10 cellular contexts compared by ENCODE assay signal in genomic region chr6:36829919-36830544, GRCh38. TPM values are rescaled to one million over a fixed set of nuclear protein-coding genes. Genes with fewer than 3 reads are reported as not detected.
DNase-seq lines count a peak whose midpoint lies in the region; ATAC-seq and TF ChIP-seq lines count a peak whose summit lies in the region.
"Had no signal": no experiment of that assay in that cellular context is flagged by ENCODE, and none has a peak within 500 bp of the region (broad histone marks: within the 10 kb centered on the region; RNA-seq: fewer than 3 reads in every experiment).

No MANE protein-coding gene starts in this region.

- no peaks in the 10 kb centered on the region for H3K27me3 ChIP-seq in liver (ENCODE audit: control insufficient read depth in 4 of 4, insufficient read depth in 4 of 4, low read length in 3 of 4)
- H3K27me3 ChIP-seq in thyroid gland = no peaks in the 10 kb centered on the region

- WGBS in liver = 31% methylated on average over 11 of the region's 11 CpGs
- 19 to 25% methylated on average over 10 to 11 of the region's 11 CpGs for WGBS in thyroid gland, 2 donors

- no peak overlapping the region for H3K27ac Mint-ChIP-seq in Calu3 (ENCODE audit: unreplicated experiment)
- H3K27ac Mint-ChIP-seq: activated CD4-positive, alpha-beta T cell treated with anti-CD3 and anti-CD28 coated beads for 36 hours had no signal

- H3K36me3 ChIP-seq in liver (ENCODE audit: control insufficient read depth in 4 of 4, insufficient read depth in 3 of 4, low read depth in 1 of 4, low read length in 3 of 4) (no peaks in the 10 kb centered on the region), thyroid gland (no peaks in the 10 kb centered on the region)

- H3K27ac ChIP-seq in liver (ENCODE audit: low read depth in 1 of 2, low read length in 2 of 2) = no peak overlapping the region
- peak overlapping the region; percentile 19 to 27 (median 22) for H3K27ac ChIP-seq in thyroid gland

- TF ChIP-seq CTCF in liver (IDR thresholded peaks at IDR 0.05; ENCODE audit: low read depth, low read length, missing input control) (no peak), thyroid gland (IDR thresholded peaks at IDR 0.05) (no peak), Calu3 (IDR thresholded peaks at IDR 0.05; ENCODE audit: unreplicated experiment) (no peak)

- TF ChIP-seq RAD21 in liver (IDR thresholded peaks at IDR 0.05) = no peak

- H3K36me3 Mint-ChIP-seq in Calu3 (ENCODE audit: insufficient read depth, unreplicated experiment) = no peaks in the 10 kb centered on the region

- no peaks in the 10 kb centered on the region for H3K9me3 Mint-ChIP-seq in Calu3 (ENCODE audit: low read depth, unreplicated experiment)

- peaks cover 23% of the 10 kb centered on the region for H3K27me3 Mint-ChIP-seq in Calu3 (ENCODE audit: unreplicated experiment)

- intact Hi-C loops in thyroid gland (cut with DNase I) = no loop called here
- intact Hi-C loops in Calu3 (cut with micrococcal nuclease; ENCODE audit: unreplicated experiment) = no loop called here

- TF ChIP-seq POLR2A in thyroid gland (IDR thresholded peaks at IDR 0.05) = no peak

- DNase-seq in NCI-H1092 treated with DMSO at 0.1 percent for 48 hours (lab: John Stamatoyannopoulos, UW) (peak; percentile 83), T47D (ENCODE audit: low read depth in 1 of 2, low spot score in 1 of 2) (peak; percentile 26 to 61), thyroid gland (peak; percentile 90 to 93), Calu3 (no peak), SHP77 (lab: John Stamatoyannopoulos, UW) (no peak), H4 (ENCODE audit: low spot score) (no peak)
- DNase-seq: activated CD4-positive, alpha-beta T cell treated with anti-CD3 and anti-CD28 coated beads for 36 hours had no signal

- H3K4me1 ChIP-seq in liver (ENCODE audit: control insufficient read depth in 4 of 4, insufficient read depth in 4 of 4, low read length in 3 of 4) = peaks cover 0 to 10% (median 7%) of the 10 kb centered on the region in 4 donors
- peaks cover 8 to 30% of the 10 kb centered on the region in 2 donors for H3K4me1 ChIP-seq in thyroid gland

- CTCF ChIA-PET in Calu3 (lab: Charles Lee) = interaction anchor here (0.6 to 1.1 kb wide), 2 partner anchors 18 to 559 kb away, joined by 3 to 4 read pairs; no protein-coding TSS in a partner anchor

- peaks cover 10% of the 10 kb centered on the region for H3K4me1 Mint-ChIP-seq in Calu3 (ENCODE audit: low read depth, unreplicated experiment)

- BruUV-seq in Calu3 (replicated peaks; lab: Mats Ljungman, UMichigan) = no TSS peak

- H3K9me3 ChIP-seq in liver (ENCODE audit: control insufficient read depth in 4 of 4, low read length in 3 of 4) (no peaks in the 10 kb centered on the region), thyroid gland (no peaks in the 10 kb centered on the region)

- H3K4me3 Mint-ChIP-seq in Calu3 (ENCODE audit: low read depth, unreplicated experiment) = no peak overlapping the region
- H3K4me3 Mint-ChIP-seq: activated CD4-positive, alpha-beta T cell treated with anti-CD3 and anti-CD28 coated beads for 36 hours had no signal

- no peak for ATAC-seq in GM19035 (IDR thresholded peaks at IDR 0.05; ENCODE audit: unreplicated experiment)
- ATAC-seq: activated CD4-positive, alpha-beta T cell treated with anti-CD3 and anti-CD28 coated beads for 36 hours had no signal

- H3K9ac ChIP-seq in liver (ENCODE audit: low read depth in 1 of 2, low read length in 2 of 2) = no peak overlapping the region

- H3K4me3 ChIP-seq in liver (ENCODE audit: low read depth in 1 of 3, low read length in 3 of 3) = no peak overlapping the region
- no peak overlapping the region for H3K4me3 ChIP-seq in thyroid gland (replicated peaks in 1 of 3)
- H3K4me3 ChIP-seq: skin epidermis had no signal

- in situ Hi-C loops in T47D (cut with HindIII; ENCODE audit: low pct_unique_long_range_greater_than_20kb, low sequenced_read_pairs) = no loop called here

TF ChIP-seq in liver, 16 proteins besides CTCF, POLR2A, EP300 and RAD21:
- no peak for TF ChIP-seq ZBTB33 (IDR thresholded peaks at IDR 0.05)
- peak; percentile 20 to 29 for TF ChIP-seq HNF4A (conservative IDR thresholded peaks at IDR 0.05)

RNA-seq across cellular contexts. Expression of gene CPNE5, which starts 9.2 kb away (rescaled TPM):
- total RNA-seq in liver = under 1 TPM; 0.42 to 0.47 TPM
- polyA plus RNA-seq in liver = 1 to 10 TPM in 1 of 2 donors, under 1 TPM in 1; 0.24 to 1.1 TPM
- 1 to 10 TPM; 1.1 to 4.6 (median 2.9) TPM for total RNA-seq in thyroid gland
- 0.12 TPM in 1 of 2 replicates, not detected in the other for total RNA-seq in Calu3 (2022)
- total RNA-seq in H4 (2014; rRNA removed; shearing (Covaris generic)) = not detected in 2 replicates

RNA-seq across cellular contexts. Expression of gene PPIL1, which starts 44.6 kb away (rescaled TPM):
- total RNA-seq in liver (10 to 100 TPM; 19.8 to 20.8 TPM), thyroid gland (10 to 100 TPM; 35.3 to 69.4 (median 44.3) TPM), Calu3 (2022) (59.6 and 64.4 TPM in 2 replicates)
- 10 to 100 TPM; 15.8 to 23.9 TPM for polyA plus RNA-seq in liver
- total RNA-seq in H4 (2014; rRNA removed; shearing (Covaris generic)) = 76.8 and 78.3 TPM in 2 replicates

RNA-seq across cellular contexts. Expression of gene C6orf89, which starts 55.7 kb away (rescaled TPM):
- total RNA-seq in liver = 10 to 100 TPM; 23.7 to 27.2 TPM
- polyA plus RNA-seq in liver = 10 to 100 TPM; 14.0 to 18.4 TPM
- total RNA-seq in thyroid gland = 10 to 100 TPM; 58.2 to 89.6 (median 68.9) TPM
- 58.3 and 61.1 TPM in 2 replicates for total RNA-seq in Calu3 (2022)
- 34.2 and 39.6 TPM in 2 replicates for total RNA-seq in H4 (2014; rRNA removed; shearing (Covaris generic))

Comparison
In these comparisons a context has a peak if more than half of its experiments do, and no peak if none do; other contexts are left out.
1. DNase-seq: peak in NCI-H1092 treated with DMSO at 0.1 percent for 48 hours (single experiment), T47D (2 of 2) and thyroid gland (2 of 2); none in Calu3 (single experiment), SHP77 (0 of 2) and H4 (single experiment).
2. H3K27ac ChIP-seq: peak in thyroid gland (3 of 3); none in liver (0 of 2).